ENCODE assay signal across 8 cellular contexts in genomic region chr11:6022954-6023353, GRCh38. TPM values are rescaled to one million over a fixed set of nuclear protein-coding genes. Genes with fewer than 3 reads are reported as not detected.
DNase-seq lines count a peak whose midpoint lies in the region; ATAC-seq and TF ChIP-seq lines count a peak whose summit lies in the region.
"Had no signal": no experiment of that assay in that cellular context is flagged by ENCODE, and none has a peak within 500 bp of the region (broad histone marks: within the 10 kb centered on the region; RNA-seq: fewer than 3 reads in every experiment).

No MANE protein-coding gene starts in this region.

- no peaks in the 10 kb centered on the region for H3K4me1 ChIP-seq in lung (ENCODE audit: control insufficient read depth in 2 of 2, insufficient read depth in 2 of 2, low read length in 2 of 2)

- no peaks in the 10 kb centered on the region for H3K27me3 ChIP-seq in lung (ENCODE audit: control insufficient read depth, insufficient read depth)

- H3K9me3 ChIP-seq in lung (ENCODE audit: control insufficient read depth in 2 of 2, insufficient read depth in 1 of 2, low read length in 1 of 2) = no peaks in the 10 kb centered on the region

- peak; percentile 51 for DNase-seq in G401 (ENCODE audit: low spot score)
- DNase-seq in NOMO-1 treated with dmso at 0.1 percent for 144 hours (lab: John Stamatoyannopoulos, UW; ENCODE audit: unreplicated experiment) = peak; percentile 17
- DNase-seq in effector CD4-positive, alpha-beta T cell = peak; percentile 4
- DNase-seq in lung (ENCODE audit: low spot score) = no peak
- DNase-seq in activated effector memory CD4-positive, alpha-beta T cell treated with Interleukin-2 at 50 U/mL for 16 hours = no peak

- 1 to 2% methylated on average over 4 of the region's 4 CpGs for WGBS in lung, 2 donors

- TF ChIP-seq CTCF in lung (IDR thresholded peaks at IDR 0.05; ENCODE audit: control extremely low read depth, extremely low read depth) = peak; percentile 47

- H3K4me3 ChIP-seq in lung = no peak overlapping the region
- H3K4me3 ChIP-seq: skin epidermis had no signal

- H3K27ac ChIP-seq in lung (ENCODE audit: low read depth in 1 of 2, low read length in 1 of 2) = no peak overlapping the region
- H3K27ac ChIP-seq: skin epidermis had no signal

- ATAC-seq in HG02798 (IDR thresholded peaks at IDR 0.05; ENCODE audit: poor library complexity, unreplicated experiment) = peak; percentile 64
- no peak for ATAC-seq in lung (ENCODE audit: insufficient read depth, low FRiP score)
- no peak for ATAC-seq in HG02852 (IDR thresholded peaks at IDR 0.05; ENCODE audit: unreplicated experiment)

- in situ Hi-C loops in G401 (cut with HindIII; ENCODE audit: low sequenced_read_pairs) = no loop called here

- H3K36me3 ChIP-seq in lung (ENCODE audit: control insufficient read depth in 2 of 2, insufficient read depth in 2 of 2, low read length in 2 of 2) = no peaks in the 10 kb centered on the region

RNA-seq across cellular contexts. Expression of gene OR56A1, which starts 7.6 kb away (rescaled TPM):
- total RNA-seq in G401 (2014; rRNA removed; shearing (Covaris generic)) = not detected in 2 replicates
- under 1 TPM in 1 of 2 donors, not detected in 1; 0.09 TPM for total RNA-seq in lung
- not detected for polyA plus RNA-seq in lung

RNA-seq across cellular contexts. Expression of gene OR56A4, which starts 16.2 kb away (rescaled TPM):
- not detected in 2 replicates for total RNA-seq in G401 (2014; rRNA removed; shearing (Covaris generic))
- total RNA-seq in lung = under 1 TPM in 1 of 2 donors, not detected in 1; 0.06 TPM
- not detected for polyA plus RNA-seq in lung

RNA-seq across cellular contexts. Expression of gene OR52L1, which starts 36.2 kb away (rescaled TPM):
- not detected in 2 replicates for total RNA-seq in G401 (2014; rRNA removed; shearing (Covaris generic))
- total RNA-seq in lung = under 1 TPM; 0.18 to 0.23 TPM
- polyA plus RNA-seq in lung = not detected

RNA-seq across cellular contexts. Expression of gene OR56A5, which starts 54.7 kb away (rescaled TPM):
- not detected in 2 replicates for total RNA-seq in G401 (2014; rRNA removed; shearing (Covaris generic))
- not detected for total RNA-seq in lung
- polyA plus RNA-seq in lung = not detected

Comparison
In these comparisons a context has a peak if more than half of its experiments do, and no peak if none do; other contexts are left out.
1. DNase-seq: peak in G401 (single experiment), NOMO-1 treated with dmso at 0.1 percent for 144 hours (single experiment) and effector CD4-positive, alpha-beta T cell (single experiment); none in lung (single experiment) and activated effector memory CD4-positive, alpha-beta T cell treated with Interleukin-2 at 50 U/mL for 16 hours (single experiment).